In genomic region chr17:47221154-47221553, GRCh38 we compare ENCODE assay signal across 17 cellular contexts. TPM values are rescaled to one million over a fixed set of nuclear protein-coding genes. Genes with fewer than 3 reads are reported as not detected.
DNase-seq lines count a peak whose midpoint lies in the region; ATAC-seq lines count a peak whose summit lies in the region.
"Had no signal": no experiment of that assay in that cellular context is flagged by ENCODE, and none has a peak within 500 bp of the region (broad histone marks: within the 10 kb centered on the region; RNA-seq: fewer than 3 reads in every experiment).

No MANE protein-coding gene starts in this region.

- H3K4me3 ChIP-seq in CD8-positive, alpha-beta memory T cell (ENCODE audit: low read length) = no peak overlapping the region
- H3K4me3 ChIP-seq: HAP-1 had no signal

- DNase-seq in activated naive CD8-positive, alpha-beta T cell treated with anti-CD3 and anti-CD28 coated beads, Interleukin-2, amount 10 ng/mL, durations not matched to agents 7 days and 5 days = no peak
- no peak for DNase-seq in activated naive CD8-positive, alpha-beta T cell treated with anti-CD3 and anti-CD28 coated beads for 36 hours
- no peak for DNase-seq in CD8-positive, alpha-beta memory T cell
- DNase-seq in T-helper 17 cell = no peak
- no peak for DNase-seq in naive thymus-derived CD8-positive, alpha-beta T cell
- no peak for DNase-seq in NCI-H1694 treated with DMSO at 0.1 percent for 48 hours (lab: John Stamatoyannopoulos, UW)
- no peak for DNase-seq in AML-193 (lab: John Stamatoyannopoulos, UW)
- DNase-seq: BE2C, DMS79 treated with DMSO at 0.1 percent for 48 hours, MV-4-11, NCI-H2107, SHP77 treated with DMSO at 0.1 percent for 48 hours had no signal

- H3K27me3 ChIP-seq in CD8-positive, alpha-beta memory T cell (ENCODE audit: insufficient read depth, low read length, poor library complexity, severe bottlenecking) = no peaks in the 10 kb centered on the region
- H3K27me3 ChIP-seq: BE2C had no signal

- H3K9me3 ChIP-seq in CD8-positive, alpha-beta memory T cell (ENCODE audit: low read length) = no peaks in the 10 kb centered on the region
- no peaks in the 10 kb centered on the region for H3K9me3 ChIP-seq in T-helper 17 cell (ENCODE audit: control insufficient read depth, low read length, poor library complexity, severe bottlenecking)
- H3K9me3 ChIP-seq: BE2C had no signal

- no peaks in the 10 kb centered on the region for H3K27me3 Mint-ChIP-seq in activated naive CD8-positive, alpha-beta T cell treated with anti-CD3 and anti-CD28 coated beads, Interleukin-2, amount 10 ng/mL, durations not matched to agents 7 days and 5 days
- H3K27me3 Mint-ChIP-seq in activated naive CD8-positive, alpha-beta T cell treated with anti-CD3 and anti-CD28 coated beads for 36 hours = no peaks in the 10 kb centered on the region
- no peaks in the 10 kb centered on the region for H3K27me3 Mint-ChIP-seq in CD8-positive, alpha-beta memory T cell
- no peaks in the 10 kb centered on the region for H3K27me3 Mint-ChIP-seq in T-helper 17 cell
- no peaks in the 10 kb centered on the region for H3K27me3 Mint-ChIP-seq in naive thymus-derived CD8-positive, alpha-beta T cell

- peaks cover 59% of the 10 kb centered on the region for H3K4me1 Mint-ChIP-seq in activated naive CD8-positive, alpha-beta T cell treated with anti-CD3 and anti-CD28 coated beads, Interleukin-2, amount 10 ng/mL, durations not matched to agents 7 days and 5 days
- peaks cover 39% of the 10 kb centered on the region for H3K4me1 Mint-ChIP-seq in activated naive CD8-positive, alpha-beta T cell treated with anti-CD3 and anti-CD28 coated beads for 36 hours
- H3K4me1 Mint-ChIP-seq in CD8-positive, alpha-beta memory T cell = peaks cover 47 to 56% (median 54%) of the 10 kb centered on the region in 3 donors
- H3K4me1 Mint-ChIP-seq in T-helper 17 cell = peaks cover 21% of the 10 kb centered on the region
- H3K4me1 Mint-ChIP-seq in naive thymus-derived CD8-positive, alpha-beta T cell = peaks cover 16 to 52% (median 39%) of the 10 kb centered on the region in 4 donors

- H3K4me3 Mint-ChIP-seq in activated naive CD8-positive, alpha-beta T cell treated with anti-CD3 and anti-CD28 coated beads, Interleukin-2, amount 10 ng/mL, durations not matched to agents 7 days and 5 days = no peak overlapping the region
- no peak overlapping the region for H3K4me3 Mint-ChIP-seq in activated naive CD8-positive, alpha-beta T cell treated with anti-CD3 and anti-CD28 coated beads for 36 hours
- H3K4me3 Mint-ChIP-seq in CD8-positive, alpha-beta memory T cell = peak overlapping the region in 1 of 7 donors; percentile 59
- no peak overlapping the region for H3K4me3 Mint-ChIP-seq in T-helper 17 cell
- peak overlapping the region in 4 of 10 donors; percentile 7 to 22 (median 15) for H3K4me3 Mint-ChIP-seq in naive thymus-derived CD8-positive, alpha-beta T cell

- peaks cover 49% of the 10 kb centered on the region for H3K4me1 ChIP-seq in CD8-positive, alpha-beta memory T cell (ENCODE audit: insufficient read depth, low read length)

- no peak overlapping the region for H3K27ac ChIP-seq in CD8-positive, alpha-beta memory T cell (ENCODE audit: low read depth, low read length)

- peaks cover 12% of the 10 kb centered on the region for H3K36me3 Mint-ChIP-seq in activated naive CD8-positive, alpha-beta T cell treated with anti-CD3 and anti-CD28 coated beads, Interleukin-2, amount 10 ng/mL, durations not matched to agents 7 days and 5 days
- peaks cover 2% of the 10 kb centered on the region for H3K36me3 Mint-ChIP-seq in activated naive CD8-positive, alpha-beta T cell treated with anti-CD3 and anti-CD28 coated beads for 36 hours
- H3K36me3 Mint-ChIP-seq in CD8-positive, alpha-beta memory T cell = no peaks in the 10 kb centered on the region
- no peaks in the 10 kb centered on the region for H3K36me3 Mint-ChIP-seq in T-helper 17 cell (ENCODE audit: low read depth)
- peaks cover 0 to 9% (median 0%) of the 10 kb centered on the region in 3 donors for H3K36me3 Mint-ChIP-seq in naive thymus-derived CD8-positive, alpha-beta T cell

- POLR2A ChIA-PET in activated naive CD8-positive, alpha-beta T cell treated with anti-CD3 and anti-CD28 coated beads, Interleukin-2, amount 10 ng/mL, durations not matched to agents 7 days and 5 days (lab: Charles Lee) = interaction anchor here (1.0 to 2.7 kb wide), 7 partner anchors 8 to 103 kb away, joined by 4 to 19 read pairs (median 5); partner anchors contain the start of genes CDC27, EFCAB13 and MYL4
- POLR2A ChIA-PET in CD8-positive, alpha-beta memory T cell (lab: Charles Lee) = interaction anchor here (0.5 kb wide), 1 partner anchor 87 kb away, joined by 3 read pairs; no protein-coding TSS in a partner anchor
- POLR2A ChIA-PET in naive thymus-derived CD8-positive, alpha-beta T cell (lab: Charles Lee) = interaction anchor here (1.2 kb wide), 1 partner anchor 13 kb away, joined by 4 read pairs; no protein-coding TSS in a partner anchor

- CTCF ChIA-PET in CD8-positive, alpha-beta memory T cell (lab: Charles Lee) = interaction anchor here (2.6 kb wide), 1 partner anchor 9 kb away, joined by 24 read pairs; no protein-coding TSS in a partner anchor

- H3K27ac Mint-ChIP-seq in activated naive CD8-positive, alpha-beta T cell treated with anti-CD3 and anti-CD28 coated beads, Interleukin-2, amount 10 ng/mL, durations not matched to agents 7 days and 5 days = peak overlapping the region; percentile 56
- no peak overlapping the region for H3K27ac Mint-ChIP-seq in activated naive CD8-positive, alpha-beta T cell treated with anti-CD3 and anti-CD28 coated beads for 36 hours
- H3K27ac Mint-ChIP-seq in CD8-positive, alpha-beta memory T cell = peak overlapping the region in 7 of 8 donors; percentile 3 to 92 (median 88)
- H3K27ac Mint-ChIP-seq in T-helper 17 cell = peak overlapping the region; percentile 29
- peak overlapping the region; percentile 40 to 88 (median 74) for H3K27ac Mint-ChIP-seq in naive thymus-derived CD8-positive, alpha-beta T cell

- ATAC-seq in activated naive CD8-positive, alpha-beta T cell treated with anti-CD3 and anti-CD28 coated beads, Interleukin-2, amount 10 ng/mL, durations not matched to agents 7 days and 5 days (ENCODE audit: low read depth) = no peak
- ATAC-seq in T-helper 17 cell = no peak
- ATAC-seq in naive thymus-derived CD8-positive, alpha-beta T cell = peak; percentile 4 to 18
- ATAC-seq: SK-N-SH treated with all-trans-retinoic acid at 6 μM for 48 hours had no signal

- no peaks in the 10 kb centered on the region for H3K36me3 ChIP-seq in CD8-positive, alpha-beta memory T cell (ENCODE audit: insufficient read depth, low read length)
- H3K36me3 ChIP-seq: BE2C, HAP-1 had no signal

- peaks cover 12% of the 10 kb centered on the region for H3K9me3 Mint-ChIP-seq in activated naive CD8-positive, alpha-beta T cell treated with anti-CD3 and anti-CD28 coated beads, Interleukin-2, amount 10 ng/mL, durations not matched to agents 7 days and 5 days
- H3K9me3 Mint-ChIP-seq in activated naive CD8-positive, alpha-beta T cell treated with anti-CD3 and anti-CD28 coated beads for 36 hours = peaks cover 8% of the 10 kb centered on the region
- peaks cover 0 to 3% (median 0%) of the 10 kb centered on the region in 5 donors for H3K9me3 Mint-ChIP-seq in CD8-positive, alpha-beta memory T cell
- peaks cover 0 to 11% (median 0%) of the 10 kb centered on the region in 9 donors for H3K9me3 Mint-ChIP-seq in naive thymus-derived CD8-positive, alpha-beta T cell

RNA-seq across cellular contexts. Expression of gene MYL4, which starts 12.0 kb away (rescaled TPM):
- total RNA-seq in activated naive CD8-positive, alpha-beta T cell treated with anti-CD3 and anti-CD28 coated beads, Interleukin-2, amount 10 ng/mL, durations not matched to agents 7 days and 5 days = not detected
- total RNA-seq in activated naive CD8-positive, alpha-beta T cell treated with anti-CD3 and anti-CD28 coated beads for 36 hours = not detected
- total RNA-seq in CD8-positive, alpha-beta memory T cell = not detected
- polyA plus RNA-seq in CD8-positive, alpha-beta memory T cell = not detected
- not detected for total RNA-seq in T-helper 17 cell
- not detected for total RNA-seq in naive thymus-derived CD8-positive, alpha-beta T cell
- polyA plus RNA-seq in naive thymus-derived CD8-positive, alpha-beta T cell = not detected
- total RNA-seq: HT-29, RPMI7951 had no signal

RNA-seq across cellular contexts. Expression of gene CDC27, which starts 32.1 kb away (rescaled TPM):
- 100 to 1,000 TPM; 113 to 114 TPM for total RNA-seq in activated naive CD8-positive, alpha-beta T cell treated with anti-CD3 and anti-CD28 coated beads, Interleukin-2, amount 10 ng/mL, durations not matched to agents 7 days and 5 days
- total RNA-seq in activated naive CD8-positive, alpha-beta T cell treated with anti-CD3 and anti-CD28 coated beads for 36 hours = 100 to 1,000 TPM; 124 to 128 TPM
- total RNA-seq in CD8-positive, alpha-beta memory T cell = 100 to 1,000 TPM; 113 to 116 TPM
- 96.2 TPM for polyA plus RNA-seq in CD8-positive, alpha-beta memory T cell
- 10 to 100 TPM; 50.1 to 61.6 TPM for total RNA-seq in T-helper 17 cell
- total RNA-seq in naive thymus-derived CD8-positive, alpha-beta T cell = 10 to 100 TPM; 62.2 to 70.7 TPM
- 10 to 100 TPM; 55.8 to 77.0 (median 71.5) TPM for polyA plus RNA-seq in naive thymus-derived CD8-positive, alpha-beta T cell

RNA-seq across cellular contexts. Expression of gene ITGB3, which starts 32.5 kb away (rescaled TPM):
- total RNA-seq in activated naive CD8-positive, alpha-beta T cell treated with anti-CD3 and anti-CD28 coated beads, Interleukin-2, amount 10 ng/mL, durations not matched to agents 7 days and 5 days = under 1 TPM in 1 of 2 experiments, not detected in 1; 0.17 TPM
- under 1 TPM in 1 of 2 experiments, not detected in 1; 0.06 TPM for total RNA-seq in activated naive CD8-positive, alpha-beta T cell treated with anti-CD3 and anti-CD28 coated beads for 36 hours
- total RNA-seq in CD8-positive, alpha-beta memory T cell = under 1 TPM; 0.07 to 0.13 TPM
- not detected for polyA plus RNA-seq in CD8-positive, alpha-beta memory T cell
- 100 to 1,000 TPM in 1 of 2 donors, 1 to 10 TPM in 1; 7.8 to 283 TPM for total RNA-seq in T-helper 17 cell
- total RNA-seq in naive thymus-derived CD8-positive, alpha-beta T cell = not detected
- polyA plus RNA-seq in naive thymus-derived CD8-positive, alpha-beta T cell = not detected
- total RNA-seq: HT-29, OCI-LY7 had no signal

Comparison
In these comparisons a context has a peak if more than half of its experiments do, and no peak if none do; other contexts are left out.
1. ATAC-seq: peak in naive thymus-derived CD8-positive, alpha-beta T cell (2 of 2); none in activated naive CD8-positive, alpha-beta T cell treated with anti-CD3 and anti-CD28 coated beads, Interleukin-2, amount 10 ng/mL, durations not matched to agents 7 days and 5 days (single experiment) and T-helper 17 cell (single experiment).
2. RNA of gene ITGB3, which starts 32.5 kb away (total RNA-seq): 7.8 to 283 TPM in T-helper 17 cell; 0.17 TPM in activated naive CD8-positive, alpha-beta T cell treated with anti-CD3 and anti-CD28 coated beads, Interleukin-2, amount 10 ng/mL, durations not matched to agents 7 days and 5 days, 0.07 to 0.13 TPM in CD8-positive, alpha-beta memory T cell, not detected in naive thymus-derived CD8-positive, alpha-beta T cell and 0.06 TPM in activated naive CD8-positive, alpha-beta T cell treated with anti-CD3 and anti-CD28 coated beads for 36 hours; every median in the first group is over 4 times any median in the second.